Comparison of ENCODE assay signal across 31 cellular contexts in the genomic region with DNA sequence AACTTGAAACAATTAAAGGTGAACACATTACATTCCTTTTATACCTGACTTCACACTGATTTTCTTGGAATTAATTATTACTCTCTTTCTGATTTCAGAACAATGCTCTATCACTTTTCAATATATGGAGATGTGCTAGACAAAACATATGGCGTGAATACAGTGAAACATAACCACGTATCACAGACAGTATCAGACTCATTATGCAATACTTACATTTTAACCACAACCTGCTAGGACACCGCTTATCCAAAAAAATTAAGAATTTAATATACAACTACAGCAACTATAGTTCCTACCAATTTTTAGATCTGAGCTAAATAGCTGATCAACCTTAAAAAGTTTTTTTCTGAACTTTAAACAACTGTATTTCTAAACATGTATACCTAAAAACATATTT.
"Had no signal": no experiment of that assay in that cellular context is flagged by ENCODE, and none has a peak within 500 bp of the region (broad histone marks: within the 10 kb centered on the region; RNA-seq: fewer than 3 reads in every experiment).

No MANE protein-coding gene starts in this region.

- FAIRE-seq: bronchial epithelial cell, RCC 7860 had no signal

- H3K4me3 ChIP-seq: PC-9 had no signal

- H3K4me2 ChIP-seq: PC-9 had no signal

- H3K27ac ChIP-seq: RWPE1, VCaP had no signal

- ATAC-seq: activated naive CD8-positive, alpha-beta T cell treated with anti-CD3 and anti-CD28 coated beads, Interleukin-2, amount 50 U/mL, for 24 hours; Right ventricle myocardium inferior; SK-N-SH treated with all-trans-retinoic acid at 6 μM for 48 hours; T-cell; T-helper 17 cell had no signal

- DNase-seq: activated B cell treated with CpG ODN at 0.5 μM for 24 hours; activated CD4-positive, alpha-beta memory T cell treated with anti-CD3 and anti-CD28 coated beads, Interleukin-2, amount 10 ng/mL, durations not matched to agents 7 days and 5 days; activated CD4-positive, alpha-beta T cell treated with anti-CD3 and anti-CD28 coated beads for 48 hours; activated CD4-positive, CD25-positive, alpha-beta regulatory T cell treated with anti-CD3 and anti-CD28 coated beads, Interleukin-2, amount 50 U/mL, for 72 hours; activated effector memory CD4-positive, alpha-beta T cell treated with Interleukin-2 at 50 U/mL for 16 hours; activated naive CD4-positive, alpha-beta T cell treated with anti-CD3 and anti-CD28 coated beads, Interleukin-2, amount 10 ng/mL, durations not matched to agents 7 days and 5 days; activated naive CD8-positive, alpha-beta T cell treated with anti-CD3 and anti-CD28 coated beads, Interleukin-2, amount 50 U/mL, for 24 hours; activated T-cell treated with anti-CD3 and anti-CD28 coated beads, Interleukin-2, amount 50 U/mL, for 48 hours; anterior cingulate cortex; caudate nucleus; cerebellar nuclear complex; NCI-H1092 treated with DMSO at 0.1 percent for 48 hours; NCI-H1417; NCI-H146; NCI-H187; NCI-H2029 treated with DMSO at 0.1 percent for 48 hours; NCI-H2107; NCI-H2171; NCI-H510A; NCI-H526; NCI-H748 treated with DMSO at 0.1 percent for 48 hours; PC-9; SIG-M5; T-cell; T-helper 17 cell had no signal
